23 cellular contexts compared by ENCODE assay signal in genomic region chr15:25346371-25346770, GRCh38.
DNase-seq lines count a peak whose midpoint lies in the region; ATAC-seq and TF ChIP-seq lines count a peak whose summit lies in the region.
"Had no signal": no experiment of that assay in that cellular context is flagged by ENCODE, and none has a peak within 500 bp of the region (broad histone marks: within the 10 kb centered on the region; RNA-seq: fewer than 3 reads in every experiment).

No MANE protein-coding gene starts in this region.

- H3K9me3 ChIP-seq in iPS-15b (ENCODE audit: control insufficient read depth, insufficient read depth, low read length) (no peaks in the 10 kb centered on the region), stomach smooth muscle (ENCODE audit: control insufficient read depth in 2 of 2, low read length in 2 of 2) (peaks cover 2 to 5% of the 10 kb centered on the region in 2 donors)
- H3K9me3 ChIP-seq: thoracic aorta had no signal

- peak overlapping the region; percentile 6 for H3K27ac ChIP-seq in stomach smooth muscle (ENCODE audit: low read length)

- peaks cover 17% of the 10 kb centered on the region for H3K9me3 Mint-ChIP-seq in activated naive CD4-positive, alpha-beta T cell treated with anti-CD3 and anti-CD28 coated beads, Interleukin-2, amount 50 U/mL, for 24 hours
- H3K9me3 Mint-ChIP-seq in brain: peaks cover 30 to 44% (median 34%) of the 10 kb centered on the region in 5 experiments

- ATAC-seq in GM19452 (IDR thresholded peaks at IDR 0.05; ENCODE audit: unreplicated experiment): no peak
- ATAC-seq: activated CD8-positive, alpha-beta memory T cell treated with anti-CD3 and anti-CD28 coated beads, Interleukin-2, amount 10 ng/mL, durations not matched to agents 7 days and 5 days; activated T-helper 17 cell treated with anti-CD3 and anti-CD28 coated beads, Interleukin-2, amount 50 U/mL, for 72 hours had no signal

- peaks cover 68% of the 10 kb centered on the region for H3K36me3 Mint-ChIP-seq in activated naive CD4-positive, alpha-beta T cell treated with anti-CD3 and anti-CD28 coated beads, Interleukin-2, amount 50 U/mL, for 24 hours
- H3K36me3 Mint-ChIP-seq in brain: peaks cover 97% of the 10 kb centered on the region

- H3K4me3 Mint-ChIP-seq in activated naive CD4-positive, alpha-beta T cell treated with anti-CD3 and anti-CD28 coated beads, Interleukin-2, amount 50 U/mL, for 24 hours: no peak overlapping the region
- H3K4me3 Mint-ChIP-seq in brain: no peak overlapping the region
- H3K4me3 Mint-ChIP-seq: activated CD4-positive, alpha-beta T cell treated with anti-CD3 and anti-CD28 coated beads, Interleukin-2, amount 10 ng/mL, durations not matched to agents 7 days and 5 days; activated CD8-positive, alpha-beta memory T cell treated with anti-CD3 and anti-CD28 coated beads, Interleukin-2, amount 10 ng/mL, durations not matched to agents 7 days and 5 days; activated naive CD8-positive, alpha-beta T cell treated with anti-CD3 and anti-CD28 coated beads, Interleukin-2, amount 10 ng/mL, durations not matched to agents 7 days and 5 days; activated T-helper 17 cell treated with anti-CD3 and anti-CD28 coated beads, Interleukin-2, amount 50 U/mL, for 72 hours; T-helper 1 cell treated with Interleukin-12 subunit alpha and Interleukin-12 subunit beta and Interleukin-4 antibody, amounts not matched to agents 30 μg/mL and 1 μg/mL, for 36 hours had no signal

- DNase-seq in activated naive CD4-positive, alpha-beta T cell (lab: John Stamatoyannopoulos, UW): no peak
- DNase-seq in CD1c-positive myeloid dendritic cell (ENCODE audit: extremely low spot score) (no peak), midbrain (lab: John Stamatoyannopoulos, UW) (no peak)
- DNase-seq: 8988T; activated CD4-positive, alpha-beta T cell treated with anti-CD3 and anti-CD28 coated beads, Interleukin-2, amount 10 ng/mL, durations not matched to agents 7 days and 5 days; activated CD8-positive, alpha-beta memory T cell treated with anti-CD3 and anti-CD28 coated beads, Interleukin-2, amount 10 ng/mL, durations not matched to agents 7 days and 5 days; activated naive CD8-positive, alpha-beta T cell treated with anti-CD3 and anti-CD28 coated beads, Interleukin-2, amount 10 ng/mL, durations not matched to agents 7 days and 5 days; AML-193; cortex of kidney; DMS79; foreskin fibroblast; KBM-7; NCI-H1436 treated with DMSO at 0.1 percent for 48 hours; NCI-H510A treated with DMSO at 0.1 percent for 48 hours; NK-92 treated with Interleukin-12 subunit alpha and Interleukin-12 subunit beta, amount 100 ng/mL, for 24 hours had no signal

- H3K4me3 ChIP-seq in iPS-15b (ENCODE audit: low read depth, low read length): no peak overlapping the region
- H3K4me3 ChIP-seq in stomach smooth muscle (ENCODE audit: low read length in 2 of 2): no peak overlapping the region
- H3K4me3 ChIP-seq: thoracic aorta had no signal

- H3K4me1 Mint-ChIP-seq in activated naive CD4-positive, alpha-beta T cell treated with anti-CD3 and anti-CD28 coated beads, Interleukin-2, amount 50 U/mL, for 24 hours: peaks cover 6% of the 10 kb centered on the region
- peaks cover 19% of the 10 kb centered on the region for H3K4me1 Mint-ChIP-seq in brain
- H3K4me1 Mint-ChIP-seq: activated CD4-positive, alpha-beta T cell treated with anti-CD3 and anti-CD28 coated beads, Interleukin-2, amount 10 ng/mL, durations not matched to agents 7 days and 5 days; activated CD8-positive, alpha-beta memory T cell treated with anti-CD3 and anti-CD28 coated beads, Interleukin-2, amount 10 ng/mL, durations not matched to agents 7 days and 5 days; activated naive CD8-positive, alpha-beta T cell treated with anti-CD3 and anti-CD28 coated beads, Interleukin-2, amount 10 ng/mL, durations not matched to agents 7 days and 5 days; activated T-helper 17 cell treated with anti-CD3 and anti-CD28 coated beads, Interleukin-2, amount 50 U/mL, for 72 hours had no signal

- H3K27ac Mint-ChIP-seq in activated naive CD4-positive, alpha-beta T cell treated with anti-CD3 and anti-CD28 coated beads, Interleukin-2, amount 50 U/mL, for 24 hours: peak overlapping the region; percentile 13
- H3K27ac Mint-ChIP-seq in brain: peak overlapping the region in 4 of 5 experiments; percentile 30 to 85 (median 56)
- H3K27ac Mint-ChIP-seq: activated CD4-positive, alpha-beta T cell treated with anti-CD3 and anti-CD28 coated beads, Interleukin-2, amount 10 ng/mL, durations not matched to agents 7 days and 5 days; activated CD8-positive, alpha-beta memory T cell treated with anti-CD3 and anti-CD28 coated beads, Interleukin-2, amount 10 ng/mL, durations not matched to agents 7 days and 5 days; activated naive CD8-positive, alpha-beta T cell treated with anti-CD3 and anti-CD28 coated beads, Interleukin-2, amount 10 ng/mL, durations not matched to agents 7 days and 5 days; activated T-helper 17 cell treated with anti-CD3 and anti-CD28 coated beads, Interleukin-2, amount 50 U/mL, for 72 hours; T-helper 1 cell treated with Interleukin-12 subunit alpha and Interleukin-12 subunit beta and Interleukin-4 antibody, amounts not matched to agents 30 μg/mL and 1 μg/mL, for 36 hours had no signal

- H3K4me1 ChIP-seq in iPS-15b (ENCODE audit: control insufficient read depth, insufficient read depth, low read length) (peaks cover 20% of the 10 kb centered on the region), stomach smooth muscle (ENCODE audit: control insufficient read depth, insufficient read depth, low read length) (peaks cover 2% of the 10 kb centered on the region)

- no peak for TF ChIP-seq CTCF in brain (conservative IDR thresholded peaks at IDR 0.05)

- no peaks in the 10 kb centered on the region for H3K27me3 ChIP-seq in iPS-15b (ENCODE audit: control insufficient read depth, insufficient read depth, low read length)
- no peaks in the 10 kb centered on the region for H3K27me3 ChIP-seq in stomach smooth muscle (ENCODE audit: control insufficient read depth in 1 of 2, insufficient read depth in 2 of 2, low read length in 2 of 2)

- no peaks in the 10 kb centered on the region for H3K27me3 Mint-ChIP-seq in activated naive CD4-positive, alpha-beta T cell treated with anti-CD3 and anti-CD28 coated beads, Interleukin-2, amount 50 U/mL, for 24 hours
- no peaks in the 10 kb centered on the region for H3K27me3 Mint-ChIP-seq in brain
- H3K27me3 Mint-ChIP-seq: activated CD4-positive, alpha-beta T cell treated with anti-CD3 and anti-CD28 coated beads, Interleukin-2, amount 10 ng/mL, durations not matched to agents 7 days and 5 days; activated CD8-positive, alpha-beta memory T cell treated with anti-CD3 and anti-CD28 coated beads, Interleukin-2, amount 10 ng/mL, durations not matched to agents 7 days and 5 days; activated naive CD8-positive, alpha-beta T cell treated with anti-CD3 and anti-CD28 coated beads, Interleukin-2, amount 10 ng/mL, durations not matched to agents 7 days and 5 days; activated T-helper 17 cell treated with anti-CD3 and anti-CD28 coated beads, Interleukin-2, amount 50 U/mL, for 72 hours had no signal

- H3K36me3 ChIP-seq in iPS-15b (ENCODE audit: control insufficient read depth, insufficient read depth, low read length) (no peaks in the 10 kb centered on the region), stomach smooth muscle (ENCODE audit: control insufficient read depth in 2 of 2, insufficient read depth in 2 of 2, low read length in 2 of 2) (no peaks in the 10 kb centered on the region)
- H3K36me3 ChIP-seq: thoracic aorta had no signal

- H3K9ac ChIP-seq in iPS-15b (ENCODE audit: low read depth, low read length): peak overlapping the region; percentile 66
- H3K9ac ChIP-seq in stomach smooth muscle (ENCODE audit: low read length in 2 of 2): no peak overlapping the region
